21 cellular contexts compared by ENCODE assay signal in genomic region chr15:48402778-48403177, GRCh38.
A peak's percentile ranks its signal among the peaks of the same experiment; 100 is the strongest.
DNase-seq lines count a peak whose midpoint lies in the region; ATAC-seq, FAIRE-seq and TF ChIP-seq lines count a peak whose summit lies in the region.
"Had no signal": no experiment of that assay in that cellular context is flagged by ENCODE, and none has a peak within 500 bp of the region (broad histone marks: within the 10 kb centered on the region; RNA-seq: fewer than 3 reads in every experiment).

No MANE protein-coding gene starts in this region.

- peak overlapping the region; percentile 24 for H3K27ac ChIP-seq in keratinocyte (ENCODE audit: control insufficient read depth, insufficient read depth, low read length)
- no peak overlapping the region for H3K27ac ChIP-seq in HepG2 (ENCODE audit: extremely low read length, insufficient read depth, low read length)
- H3K27ac ChIP-seq in small intestine (ENCODE audit: low read depth in 1 of 2, low read length in 1 of 2) = no peak overlapping the region
- H3K27ac ChIP-seq in mesendoderm (ENCODE audit: low read depth, low read length) = no peak overlapping the region
- H3K27ac ChIP-seq: brain microvascular endothelial cell, esophagus squamous epithelium, heart right ventricle, right lobe of liver had no signal

- no peaks in the 10 kb centered on the region for H3K79me2 ChIP-seq in keratinocyte (ENCODE audit: control insufficient read depth, insufficient read depth, low read length)
- H3K79me2 ChIP-seq in HepG2 (ENCODE audit: insufficient read depth, low read length) = no peaks in the 10 kb centered on the region
- H3K79me2 ChIP-seq in mesendoderm (ENCODE audit: control insufficient read depth, insufficient read depth, low read length) = no peaks in the 10 kb centered on the region

- H2AK5ac ChIP-seq in mesendoderm (ENCODE audit: low read length) = no peak overlapping the region

- no peak overlapping the region for H2BK5ac ChIP-seq in mesendoderm (ENCODE audit: low read length)

- intact Hi-C loops in HepG2 (cut with micrococcal nuclease; ENCODE audit: unreplicated experiment) = no loop called here
- intact Hi-C loops in Right ventricle myocardium inferior (cut with DNase I) = no loop called here

- no peak overlapping the region for H3K18ac ChIP-seq in mesendoderm (ENCODE audit: low read length)

- CTCF ChIA-PET in HepG2 (lab: Yijun Ruan, JAX; ENCODE audit: low intra/inter-chr PET ratio, low total read pairs) = no interaction called here

- no peak for TF ChIP-seq POLR2A in HepG2 (IDR thresholded peaks at IDR 0.05; ENCODE audit: insufficient read depth in 1 of 2, low read depth in 2 of 2, low read length in 2 of 2)

- no peaks in the 10 kb centered on the region for H3K79me1 ChIP-seq in mesendoderm (ENCODE audit: low read length)

- H3K4ac ChIP-seq in mesendoderm (ENCODE audit: low read depth, low read length) = no peak overlapping the region

- no peaks in the 10 kb centered on the region for H3K9me1 ChIP-seq in keratinocyte (ENCODE audit: control insufficient read depth, extremely low read depth, insufficient read depth, low read length)

- H3K9me3 ChIP-seq in keratinocyte (ENCODE audit: control insufficient read depth, low read depth, low read length) (no peaks in the 10 kb centered on the region), HepG2 (ENCODE audit: low read length) (no peaks in the 10 kb centered on the region), small intestine (ENCODE audit: control insufficient read depth, low read depth) (no peaks in the 10 kb centered on the region)
- H3K9me3 ChIP-seq: esophagus squamous epithelium, heart right ventricle, right lobe of liver had no signal

- DNase-seq in GM13976 (ENCODE audit: low spot score) (peak; percentile 23), NCI-H69 (lab: John Stamatoyannopoulos, UW) (peak; percentile 53), keratinocyte (ENCODE audit: low read depth, low spot score) (no peak), HepG2 (ENCODE audit: low spot score) (no peak), small intestine (no peak), mesendoderm (no peak), Right ventricle myocardium inferior (ENCODE audit: missing footprints) (no peak)
- DNase-seq: activated CD4-positive, alpha-beta T cell treated with anti-CD3 and anti-CD28 coated beads for 48 hours; activated naive CD4-positive, alpha-beta T cell treated with Interleukin-2 at 50 U/mL for 16 hours; activated T-cell treated with anti-CD3 and anti-CD28 coated beads for 4 hours; brain microvascular endothelial cell; esophagus squamous epithelium; heart right ventricle; kidney glomerular epithelial cell; midbrain; NCI-H2029; NCI-H510A treated with DMSO at 0.1 percent for 48 hours; right lobe of liver; SIG-M5; stimulated activated CD4-positive, alpha-beta T cell treated with anti-CD3 and anti-CD28 coated beads, Interleukin-2, amount 100 ng/mL, for 24 hours had no signal

- H4K20me1 ChIP-seq in keratinocyte (ENCODE audit: control insufficient read depth, extremely low read depth, insufficient read depth, low read length) (no peaks in the 10 kb centered on the region), HepG2 (ENCODE audit: insufficient read depth, low read length) (no peaks in the 10 kb centered on the region)

- in situ Hi-C loops in GM13976 (cut with MboI; ENCODE audit: low sequenced_read_pairs, unreplicated experiment) (no loop called here), HepG2 (cut with HindIII; ENCODE audit: extremely low pct_ligation_motif_present, low pct_unique_long_range_greater_than_20kb) (no loop called here)

- POLR2A ChIA-PET in HepG2 (lab: Yijun Ruan, JAX) = no interaction called here

- no peak overlapping the region for H3K4me2 ChIP-seq in keratinocyte (ENCODE audit: control insufficient read depth, extremely low read depth, insufficient read depth, low read depth, low read length)
- H3K4me2 ChIP-seq in HepG2 (ENCODE audit: low read depth, low read length) = no peak overlapping the region
- no peak overlapping the region for H3K4me2 ChIP-seq in mesendoderm (ENCODE audit: low read length)

- TF ChIP-seq EP300 in HepG2 (IDR thresholded peaks at IDR 0.05; ENCODE audit: low read depth in 2 of 2, low read length in 2 of 2) (no peak), HepG2 (CRISPR knock-in tag; IDR thresholded peaks at IDR 0.05; ENCODE audit: borderline replicate concordance) (no peak)

- no peak overlapping the region for H3K56ac ChIP-seq in mesendoderm (ENCODE audit: low read length)

- FAIRE-seq in keratinocyte (lab: Jason Lieb, UNC) (peak; percentile 85), HepG2 (lab: Jason Lieb, UNC) (no peak), small intestine (lab: Jason Lieb, UNC) (no peak)

- H3K27me3 ChIP-seq in keratinocyte (ENCODE audit: control insufficient read depth, extremely low read depth, insufficient read depth, low read length) = no peaks in the 10 kb centered on the region
- no peaks in the 10 kb centered on the region for H3K27me3 ChIP-seq in HepG2 (ENCODE audit: control insufficient read depth in 1 of 2, insufficient read depth in 2 of 2, low read length in 2 of 2)
- H3K27me3 ChIP-seq in small intestine (ENCODE audit: control insufficient read depth in 2 of 2, insufficient read depth in 2 of 2, low read length in 2 of 2) = no peaks in the 10 kb centered on the region
- no peaks in the 10 kb centered on the region for H3K27me3 ChIP-seq in mesendoderm (ENCODE audit: insufficient read depth, low read length, poor library complexity)
- H3K27me3 ChIP-seq: brain microvascular endothelial cell, esophagus squamous epithelium, right lobe of liver had no signal

- peak overlapping the region; percentile 39 for H3K9ac ChIP-seq in keratinocyte (ENCODE audit: control insufficient read depth, extremely low read depth, insufficient read depth, low read length)
- H3K9ac ChIP-seq in HepG2 (ENCODE audit: insufficient read depth, low read depth, low read length) = no peak overlapping the region
- H3K9ac ChIP-seq in mesendoderm (ENCODE audit: low read length) = no peak overlapping the region

- no peaks in the 10 kb centered on the region for H3K36me3 ChIP-seq in keratinocyte (ENCODE audit: control insufficient read depth in 2 of 2, extremely low read depth in 1 of 2, insufficient read depth in 2 of 2, low read length in 2 of 2)
- H3K36me3 ChIP-seq in HepG2 (replicated peaks in 1 of 2; ENCODE audit: control insufficient read depth in 1 of 2, insufficient read depth in 2 of 2, low read length in 2 of 2) = no peaks in the 10 kb centered on the region
- no peaks in the 10 kb centered on the region for H3K36me3 ChIP-seq in small intestine (ENCODE audit: control insufficient read depth in 2 of 2, insufficient read depth in 2 of 2, low read length in 2 of 2)
- H3K36me3 ChIP-seq in mesendoderm (ENCODE audit: control insufficient read depth, insufficient read depth, low read length) = no peaks in the 10 kb centered on the region
- H3K36me3 ChIP-seq: esophagus squamous epithelium, heart right ventricle, right lobe of liver had no signal

- H2AFZ ChIP-seq in keratinocyte (ENCODE audit: control insufficient read depth, low read length) (peak overlapping the region; percentile 17), HepG2 (ENCODE audit: low read length) (no peak overlapping the region)

- H4K8ac ChIP-seq in mesendoderm (ENCODE audit: low read depth, low read length) = no peak overlapping the region

- no peak overlapping the region for H2BK15ac ChIP-seq in mesendoderm (replicated peaks; ENCODE audit: low read depth)

- dilution Hi-C loops in keratinocyte (cut with MboI; ENCODE audit: extremely low pct_ligation_motif_present, low sequenced_read_pairs) = no loop called here

- no peak overlapping the region for H3K23ac ChIP-seq in mesendoderm (ENCODE audit: low read length)

- WGBS in HepG2 (ENCODE audit: low lambda C conversion rate) = 54% methylated on average over 5 of the region's 5 CpGs
- 78 to 81% (median 79%) methylated on average over 5 of the region's 5 CpGs for WGBS in small intestine, 3 donors
- WGBS in mesendoderm (ENCODE audit: extremely low coverage, insufficient coverage, low lambda C conversion rate) = no CpG with 5 or more reads among the region's 5 CpGs

- TF ChIP-seq CTCF in GM13976 (IDR thresholded peaks at IDR 0.05; ENCODE audit: borderline replicate concordance, control extremely low read depth, extremely low read depth, insufficient read depth, missing control alignments) (no peak), keratinocyte (optimal IDR thresholded peaks at IDR 0.05 in 1 of 3, IDR thresholded peaks at IDR 0.05 in 1 of 3, conservative IDR thresholded peaks at IDR 0.05 in 1 of 3; ENCODE audit: extremely low read depth in 1 of 3, insufficient read depth in 2 of 3, low read length in 3 of 3) (no peak), HepG2 (CRISPR knock-in tag; IDR thresholded peaks at IDR 0.05) (no peak)

- TF ChIP-seq RAD21 in HepG2 (CRISPR knock-in tag; IDR thresholded peaks at IDR 0.05) = no peak

- ATAC-seq in GM21717 (IDR thresholded peaks at IDR 0.05; ENCODE audit: unreplicated experiment) (peak; percentile 58), HepG2 (no peak), Right ventricle myocardium inferior (no peak)
- ATAC-seq: heart right ventricle, right lobe of liver had no signal

- no peak overlapping the region for H4K5ac ChIP-seq in mesendoderm (ENCODE audit: low read length)

- no peak overlapping the region for H3K4me3 ChIP-seq in keratinocyte (ENCODE audit: control insufficient read depth in 2 of 3, extremely low read depth in 1 of 3, insufficient read depth in 2 of 3, low read depth in 1 of 3, low read length in 3 of 3)
- no peak overlapping the region for H3K4me3 ChIP-seq in HepG2 (replicated peaks in 1 of 3; ENCODE audit: insufficient read depth in 1 of 3, low read depth in 2 of 3, low read length in 3 of 3)
- no peak overlapping the region for H3K4me3 ChIP-seq in small intestine (ENCODE audit: low read depth in 1 of 2, low read length in 2 of 2)
- no peak overlapping the region for H3K4me3 ChIP-seq in mesendoderm (ENCODE audit: low read length)
- H3K4me3 ChIP-seq: esophagus squamous epithelium, heart right ventricle, right lobe of liver had no signal

- H3K4me1 ChIP-seq in keratinocyte (ENCODE audit: control insufficient read depth, extremely low read depth, insufficient read depth, low read length) (peaks cover 6% of the 10 kb centered on the region), HepG2 (ENCODE audit: insufficient read depth, low read length) (peaks cover 18% of the 10 kb centered on the region), small intestine (ENCODE audit: control insufficient read depth in 2 of 2, insufficient read depth in 1 of 2, low read depth in 1 of 2, low read length in 1 of 2) (peaks cover 0 to 3% of the 10 kb centered on the region in 2 donors), mesendoderm (ENCODE audit: control insufficient read depth, low read depth, low read length) (no peaks in the 10 kb centered on the region)
- H3K4me1 ChIP-seq: right lobe of liver had no signal

- no TSS peak for BruUV-seq in HepG2 (replicated peaks; lab: Mats Ljungman, UMichigan)

- no peak overlapping the region for H2BK120ac ChIP-seq in mesendoderm (ENCODE audit: low read depth, low read length)

TF ChIP-seq in HepG2, 621 proteins besides CTCF, POLR2A, EP300 and RAD21 (continues in another document):
- no peak for TF ChIP-seq ZNF3 (CRISPR knock-in tag; IDR thresholded peaks at IDR 0.05)

Comparison
In these comparisons a context has a peak if more than half of its experiments do, and no peak if none do; other contexts are left out.
1. DNase-seq: peak in GM13976 (single experiment) and NCI-H69 (single experiment); none in keratinocyte (single experiment), HepG2 (single experiment), small intestine (single experiment), mesendoderm (single experiment) and Right ventricle myocardium inferior (single experiment).